1 cellular context compared by ENCODE assay signal in the genomic region with DNA sequence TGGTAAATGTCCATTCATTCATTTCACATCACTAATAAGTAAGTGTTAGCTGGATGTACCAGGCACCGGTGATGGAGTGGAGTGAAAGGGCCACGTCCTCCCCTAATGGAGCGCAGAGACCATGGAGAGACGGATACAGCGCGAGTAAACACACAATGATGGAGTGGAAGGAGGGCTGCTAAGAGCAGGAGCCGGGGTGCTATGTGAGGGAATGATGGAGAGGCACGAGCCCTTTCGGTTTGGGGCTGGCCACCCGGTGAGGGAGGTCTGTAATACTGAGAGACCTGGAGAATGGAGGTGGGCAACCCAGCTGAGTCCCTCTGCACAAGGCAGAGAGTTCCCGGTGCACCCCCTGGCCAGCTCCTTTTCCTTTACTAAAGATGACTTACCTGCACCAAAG.
TF ChIP-seq lines count a peak whose summit lies in the region.

No MANE protein-coding gene starts in this region.

TF ChIP-seq in HepG2, 621 proteins besides CTCF, POLR2A, EP300 and RAD21:
- TF ChIP-seq ISX (CRISPR knock-in tag; conservative IDR thresholded peaks at IDR 0.05) (no peak), GABPB1 (CRISPR knock-in tag; IDR thresholded peaks at IDR 0.05) (no peak), ZNF33A (CRISPR knock-in tag; IDR thresholded peaks at IDR 0.05; ENCODE audit: borderline replicate concordance) (no peak), ZFX (CRISPR knock-in tag; IDR thresholded peaks at IDR 0.05; ENCODE audit: low read depth) (no peak), ZFP37 (CRISPR knock-in tag; IDR thresholded peaks at IDR 0.05; ENCODE audit: borderline replicate concordance) (no peak), CREM (IDR thresholded peaks at IDR 0.05) (no peak), CREM (CRISPR knock-in tag; IDR thresholded peaks at IDR 0.05) (no peak), ATRX (CRISPR knock-in tag; IDR thresholded peaks at IDR 0.05; ENCODE audit: borderline replicate concordance) (no peak), HOXA7 (CRISPR knock-in tag; IDR thresholded peaks at IDR 0.05) (no peak), ZNF138 (CRISPR knock-in tag; IDR thresholded peaks at IDR 0.05; ENCODE audit: low read depth) (no peak), ASH2L (IDR thresholded peaks at IDR 0.05; ENCODE audit: insufficient read length, low read depth, low read length) (no peak), ZNF567 (CRISPR knock-in tag; IDR thresholded peaks at IDR 0.05; ENCODE audit: borderline replicate concordance) (no peak), HMGA1 (CRISPR knock-in tag; conservative IDR thresholded peaks at IDR 0.05) (no peak), NFRKB (IDR thresholded peaks at IDR 0.05) (no peak), SIX4 (CRISPR knock-in tag; IDR thresholded peaks at IDR 0.05) (no peak), ZKSCAN5 (CRISPR knock-in tag; IDR thresholded peaks at IDR 0.05) (no peak)
- TF ChIP-seq, protein P1, sequence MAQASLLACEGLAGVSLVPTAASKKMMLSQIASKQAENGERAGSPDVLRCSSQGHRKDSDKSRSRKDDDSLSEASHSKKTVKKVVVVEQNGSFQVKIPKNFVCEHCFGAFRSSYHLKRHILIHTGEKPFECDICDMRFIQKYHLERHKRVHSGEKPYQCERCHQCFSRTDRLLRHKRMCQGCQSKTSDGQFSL (CRISPR knock-in tag; IDR thresholded peaks at IDR 0.05): no peak
- TF ChIP-seq, protein P2, sequence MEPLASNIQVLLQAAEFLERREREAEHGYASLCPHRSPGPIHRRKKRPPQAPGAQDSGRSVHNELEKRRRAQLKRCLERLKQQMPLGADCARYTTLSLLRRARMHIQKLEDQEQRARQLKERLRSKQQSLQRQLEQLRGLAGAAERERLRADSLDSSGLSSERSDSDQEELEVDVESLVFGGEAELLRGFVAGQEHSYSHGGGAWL (CRISPR knock-in tag; IDR thresholded peaks at IDR 0.05): no peak
- TF ChIP-seq, protein P3, sequence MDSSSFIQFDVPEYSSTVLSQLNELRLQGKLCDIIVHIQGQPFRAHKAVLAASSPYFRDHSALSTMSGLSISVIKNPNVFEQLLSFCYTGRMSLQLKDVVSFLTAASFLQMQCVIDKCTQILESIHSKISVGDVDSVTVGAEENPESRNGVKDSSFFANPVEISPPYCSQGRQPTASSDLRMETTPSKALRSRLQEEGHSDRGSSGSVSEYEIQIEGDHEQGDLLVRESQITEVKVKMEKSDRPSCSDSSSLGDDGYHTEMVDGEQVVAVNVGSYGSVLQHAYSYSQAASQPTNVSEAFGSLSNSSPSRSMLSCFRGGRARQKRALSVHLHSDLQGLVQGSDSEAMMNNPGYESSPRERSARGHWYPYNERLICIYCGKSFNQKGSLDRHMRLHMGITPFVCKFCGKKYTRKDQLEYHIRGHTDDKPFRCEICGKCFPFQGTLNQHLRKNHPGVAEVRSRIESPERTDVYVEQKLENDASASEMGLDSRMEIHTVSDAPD (CRISPR knock-in tag; IDR thresholded peaks at IDR 0.05): no peak
- TF ChIP-seq, protein P4, sequence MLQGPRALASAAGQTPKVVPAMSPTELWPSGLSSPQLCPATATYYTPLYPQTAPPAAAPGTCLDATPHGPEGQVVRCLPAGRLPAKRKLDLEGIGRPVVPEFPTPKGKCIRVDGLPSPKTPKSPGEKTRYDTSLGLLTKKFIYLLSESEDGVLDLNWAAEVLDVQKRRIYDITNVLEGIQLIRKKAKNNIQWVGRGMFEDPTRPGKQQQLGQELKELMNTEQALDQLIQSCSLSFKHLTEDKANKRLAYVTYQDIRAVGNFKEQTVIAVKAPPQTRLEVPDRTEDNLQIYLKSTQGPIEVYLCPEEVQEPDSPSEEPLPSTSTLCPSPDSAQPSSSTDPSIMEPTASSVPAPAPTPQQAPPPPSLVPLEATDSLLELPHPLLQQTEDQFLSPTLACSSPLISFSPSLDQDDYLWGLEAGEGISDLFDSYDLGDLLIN (CRISPR knock-in tag; IDR thresholded peaks at IDR 0.05; ENCODE audit: borderline replicate concordance): no peak
